Comparison of ENCODE assay signal across 1 cellular context in genomic region chr9:120870206-120870605, GRCh38.
TF ChIP-seq lines count a peak whose summit lies in the region.

No MANE protein-coding gene starts in this region.

TF ChIP-seq in IMR-90, 13 proteins besides CTCF, POLR2A, EP300 and RAD21 (continued from another document):
- TF ChIP-seq BHLHE40 (IDR thresholded peaks at IDR 0.05; ENCODE audit: low read depth, low read length) (no peak), RCOR1 (IDR thresholded peaks at IDR 0.05; ENCODE audit: insufficient replicate concordance, low read length) (no peak), MXI1 (IDR thresholded peaks at IDR 0.05; ENCODE audit: borderline replicate concordance, low read depth, low read length) (no peak), CHD1 (IDR thresholded peaks at IDR 0.05; ENCODE audit: low read depth, low read length) (no peak), MAZ (IDR thresholded peaks at IDR 0.05; ENCODE audit: borderline replicate concordance, low read depth, low read length) (no peak)
- TF ChIP-seq, protein P1, sequence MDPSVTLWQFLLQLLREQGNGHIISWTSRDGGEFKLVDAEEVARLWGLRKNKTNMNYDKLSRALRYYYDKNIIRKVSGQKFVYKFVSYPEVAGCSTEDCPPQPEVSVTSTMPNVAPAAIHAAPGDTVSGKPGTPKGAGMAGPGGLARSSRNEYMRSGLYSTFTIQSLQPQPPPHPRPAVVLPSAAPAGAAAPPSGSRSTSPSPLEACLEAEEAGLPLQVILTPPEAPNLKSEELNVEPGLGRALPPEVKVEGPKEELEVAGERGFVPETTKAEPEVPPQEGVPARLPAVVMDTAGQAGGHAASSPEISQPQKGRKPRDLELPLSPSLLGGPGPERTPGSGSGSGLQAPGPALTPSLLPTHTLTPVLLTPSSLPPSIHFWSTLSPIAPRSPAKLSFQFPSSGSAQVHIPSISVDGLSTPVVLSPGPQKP (IDR thresholded peaks at IDR 0.05; ENCODE audit: borderline replicate concordance, low read depth, low read length), result no peak
